In the genomic region with DNA sequence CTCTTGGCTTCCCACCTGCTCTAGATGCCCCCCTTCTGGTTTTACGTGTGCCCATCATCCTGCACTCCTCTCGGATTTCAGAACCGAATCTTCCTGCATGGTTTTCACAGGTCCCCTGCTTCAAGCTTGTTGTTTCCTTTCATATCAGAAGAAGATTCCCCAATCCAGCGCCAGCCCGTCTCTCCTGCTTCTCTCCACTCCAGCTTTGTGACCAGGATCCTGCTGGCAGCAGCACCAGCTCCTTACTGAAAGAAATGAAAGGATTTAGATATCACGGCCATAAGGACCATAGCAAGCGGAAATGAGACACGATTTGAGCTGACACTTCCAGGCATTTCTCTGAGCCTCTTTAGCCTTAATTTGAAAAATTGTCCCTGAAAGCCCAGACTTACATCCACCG, we compare ENCODE assay signal across 24 cellular contexts.
"Had no signal": no experiment of that assay in that cellular context is flagged by ENCODE, and none has a peak within 500 bp of the region (broad histone marks: within the 10 kb centered on the region; RNA-seq: fewer than 3 reads in every experiment).

No MANE protein-coding gene starts in this region.

- DNase-seq: dermis blood vessel endothelial cell; dorsolateral prefrontal cortex; effector CD4-positive, alpha-beta T cell; effector memory CD4-positive, alpha-beta T cell; esophagus squamous epithelium; foreskin fibroblast; foreskin melanocyte; gastrocnemius medialis; glutamatergic neuron; head of caudate nucleus; heart right ventricle; hippocampal formation; left cardiac atrium; left lung; left ventricle myocardium superior; lower lobe of right lung; mesenchymal stem cell; mucosa of descending colon; naive B cell; naive thymus-derived CD8-positive, alpha-beta T cell had no signal

- H3K9me3 ChIP-seq: esophagus squamous epithelium, gastrocnemius medialis, heart right ventricle, left lung, lower lobe of right lung had no signal

- ATAC-seq: gastrocnemius medialis; heart right ventricle; left cardiac atrium; left ventricle myocardium superior; mucosa of descending colon; naive thymus-derived CD8-positive, alpha-beta T cell had no signal

- FAIRE-seq: endothelial cell of umbilical vein, islet of Langerhans, keratinocyte had no signal

- H3K4me3 ChIP-seq: coronary artery, dorsolateral prefrontal cortex, esophagus squamous epithelium, gastrocnemius medialis, heart right ventricle, left lung, lower lobe of right lung, mucosa of descending colon had no signal

- H3K36me3 ChIP-seq: esophagus squamous epithelium, gastrocnemius medialis, heart right ventricle, left lung, lower lobe of right lung had no signal

- H3K4me1 ChIP-seq: esophagus squamous epithelium, gastrocnemius medialis, left lung, lower lobe of right lung had no signal

- H3K27ac ChIP-seq: coronary artery, dorsolateral prefrontal cortex, esophagus squamous epithelium, gastrocnemius medialis, heart right ventricle, left lung, lower lobe of right lung had no signal

- H3K27me3 ChIP-seq: dorsolateral prefrontal cortex, esophagus squamous epithelium, gastrocnemius medialis, left lung had no signal
